Comparison of ENCODE assay signal across 13 cellular contexts in the genomic region with DNA sequence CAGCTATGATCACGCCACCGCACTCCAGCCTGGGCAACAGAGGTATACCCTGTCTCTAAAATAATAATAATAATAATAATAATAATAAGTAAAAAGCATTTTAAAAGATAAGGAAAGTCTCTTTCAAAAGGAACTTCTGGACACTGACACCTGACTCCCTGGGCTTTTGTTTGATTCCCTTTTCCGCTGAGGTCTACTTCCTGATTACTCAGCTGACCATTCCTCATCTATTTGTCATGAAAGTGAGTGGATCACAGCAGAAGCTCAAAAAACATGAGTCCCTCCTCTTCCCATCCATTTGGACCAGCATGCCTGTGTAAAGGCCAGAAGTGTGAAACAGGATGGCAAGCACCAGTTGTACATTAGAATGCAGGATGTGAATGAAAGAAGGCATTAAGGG.
A peak's percentile ranks its signal among the peaks of the same experiment; 100 is the strongest.
DNase-seq lines count a peak whose midpoint lies in the region; ATAC-seq and TF ChIP-seq lines count a peak whose summit lies in the region.
"Had no signal": no experiment of that assay in that cellular context is flagged by ENCODE, and none has a peak within 500 bp of the region (broad histone marks: within the 10 kb centered on the region; RNA-seq: fewer than 3 reads in every experiment).

No MANE protein-coding gene starts in this region.

- H3K36me3 ChIP-seq in ACC112 (ENCODE audit: insufficient read depth, low read length) = no peaks in the 10 kb centered on the region

- no peaks in the 10 kb centered on the region for H3K36me3 Mint-ChIP-seq in activated naive CD8-positive, alpha-beta T cell treated with anti-CD3 and anti-CD28 coated beads for 36 hours
- no peaks in the 10 kb centered on the region for H3K36me3 Mint-ChIP-seq in CD4-positive, alpha-beta T cell (ENCODE audit: low read depth)

- H3K4me1 ChIP-seq in ACC112 (ENCODE audit: control insufficient read depth, insufficient read depth, low read length, unreplicated experiment) = peaks cover 30% of the 10 kb centered on the region

- no peaks in the 10 kb centered on the region for H3K4me1 Mint-ChIP-seq in activated naive CD8-positive, alpha-beta T cell treated with anti-CD3 and anti-CD28 coated beads for 36 hours
- H3K4me1 Mint-ChIP-seq in CD4-positive, alpha-beta T cell (ENCODE audit: low read depth) = peaks cover 4% of the 10 kb centered on the region
- H3K4me1 Mint-ChIP-seq: activated CD4-positive, alpha-beta T cell treated with anti-CD3 and anti-CD28 coated beads for 36 hours; T-helper 17 cell had no signal

- H3K4me3 Mint-ChIP-seq in activated naive CD8-positive, alpha-beta T cell treated with anti-CD3 and anti-CD28 coated beads for 36 hours = no peak overlapping the region
- no peak overlapping the region for H3K4me3 Mint-ChIP-seq in CD4-positive, alpha-beta T cell
- H3K4me3 Mint-ChIP-seq: activated CD4-positive, alpha-beta T cell treated with anti-CD3 and anti-CD28 coated beads for 36 hours; activated T-cell treated with anti-CD3 and anti-CD28 coated beads, Interleukin-2, amount 50 U/mL, for 4 hours; T-helper 17 cell had no signal

- POLR2A ChIA-PET in CD4-positive, alpha-beta T cell (lab: Charles Lee) = no interaction called here

- peaks cover 14% of the 10 kb centered on the region for H3K27me3 Mint-ChIP-seq in activated naive CD8-positive, alpha-beta T cell treated with anti-CD3 and anti-CD28 coated beads for 36 hours
- peaks cover 23% of the 10 kb centered on the region for H3K27me3 Mint-ChIP-seq in CD4-positive, alpha-beta T cell

- in situ Hi-C loops in G401 (cut with HindIII; ENCODE audit: low sequenced_read_pairs) = no loop called here

- CTCF ChIA-PET in CD4-positive, alpha-beta T cell (lab: Charles Lee) = no interaction called here

- no peak overlapping the region for H3K4me3 ChIP-seq in ACC112 (ENCODE audit: low read depth, low read length)
- no peak overlapping the region for H3K4me3 ChIP-seq in fibroblast of pulmonary artery (replicated peaks; ENCODE audit: low read depth, low read length)
- H3K4me3 ChIP-seq: dorsolateral prefrontal cortex had no signal

- peak overlapping the region; percentile 71 for H3K27ac ChIP-seq in ACC112 (ENCODE audit: low read depth, low read length)
- H3K27ac ChIP-seq in CD4-positive, alpha-beta T cell (ENCODE audit: low read depth, low read length) = no peak overlapping the region
- H3K27ac ChIP-seq: dorsolateral prefrontal cortex had no signal

- H3K9me3 ChIP-seq in CD4-positive, alpha-beta T cell (ENCODE audit: control insufficient read depth, low read length) = no peaks in the 10 kb centered on the region

- TF ChIP-seq CTCF in fibroblast of pulmonary artery (IDR thresholded peaks at IDR 0.05; ENCODE audit: low read length, missing control alignments) = no peak
- TF ChIP-seq CTCF in CD4-positive, alpha-beta T cell (IDR thresholded peaks at IDR 0.05) = no peak

- no peaks in the 10 kb centered on the region for H3K9me3 Mint-ChIP-seq in activated naive CD8-positive, alpha-beta T cell treated with anti-CD3 and anti-CD28 coated beads for 36 hours
- H3K9me3 Mint-ChIP-seq in CD4-positive, alpha-beta T cell = no peaks in the 10 kb centered on the region
- H3K9me3 Mint-ChIP-seq: activated T-cell treated with anti-CD3 and anti-CD28 coated beads, Interleukin-2, amount 50 U/mL, for 4 hours had no signal

- H2AFZ ChIP-seq in ACC112 (ENCODE audit: low read length, unreplicated experiment) = no peak overlapping the region

- intact Hi-C loops in CD4-positive, alpha-beta T cell (cut with DNase I, micrococcal nuclease) = no loop called here

- H3K79me2 ChIP-seq in ACC112 (ENCODE audit: control insufficient read depth, insufficient read depth, low read length, unreplicated experiment) = no peaks in the 10 kb centered on the region

- peak; percentile 78 for DNase-seq in HPDE6-E6E7 (ENCODE audit: extremely low spot score)
- DNase-seq in SW 1271 (lab: John Stamatoyannopoulos, UW) = peak; percentile 6 to 48
- peak; percentile 49 for DNase-seq in fibroblast of pulmonary artery (ENCODE audit: low read depth)
- DNase-seq in activated naive CD8-positive, alpha-beta T cell treated with anti-CD3 and anti-CD28 coated beads for 36 hours = no peak
- DNase-seq in NCI-H2081 treated with DMSO at 0.1 percent for 48 hours (lab: John Stamatoyannopoulos, UW) = no peak
- DNase-seq in G401 (ENCODE audit: low spot score) = no peak
- DNase-seq in CD4-positive, alpha-beta T cell = no peak
- DNase-seq: activated CD4-positive, alpha-beta T cell treated with anti-CD3 and anti-CD28 coated beads for 36 hours; activated T-cell treated with anti-CD3 and anti-CD28 coated beads, Interleukin-2, amount 50 U/mL, for 4 hours; dorsolateral prefrontal cortex; NCI-H1092; T-helper 17 cell had no signal

- H3K27me3 ChIP-seq in ACC112 (ENCODE audit: insufficient read depth, low read length) = no peaks in the 10 kb centered on the region
- peaks cover 4% of the 10 kb centered on the region for H3K27me3 ChIP-seq in CD4-positive, alpha-beta T cell (ENCODE audit: control insufficient read depth, insufficient read depth, low read length)

- H3K27ac Mint-ChIP-seq in activated naive CD8-positive, alpha-beta T cell treated with anti-CD3 and anti-CD28 coated beads for 36 hours = no peak overlapping the region
- no peak overlapping the region for H3K27ac Mint-ChIP-seq in CD4-positive, alpha-beta T cell
- H3K27ac Mint-ChIP-seq: activated CD4-positive, alpha-beta T cell treated with anti-CD3 and anti-CD28 coated beads for 36 hours; T-helper 17 cell had no signal

- ATAC-seq in CD4-positive, alpha-beta T cell (ENCODE audit: poor library complexity) = no peak
- ATAC-seq: activated CD4-positive, alpha-beta T cell treated with anti-CD3 and anti-CD28 coated beads for 36 hours; activated T-cell treated with anti-CD3 and anti-CD28 coated beads, Interleukin-2, amount 50 U/mL, for 4 hours; T-helper 17 cell had no signal

Comparison
In these comparisons a context has a peak if more than half of its experiments do, and no peak if none do; other contexts are left out.
1. DNase-seq: peak in HPDE6-E6E7 (single experiment), SW 1271 (2 of 2) and fibroblast of pulmonary artery (single experiment); none in activated naive CD8-positive, alpha-beta T cell treated with anti-CD3 and anti-CD28 coated beads for 36 hours (single experiment), NCI-H2081 treated with DMSO at 0.1 percent for 48 hours (single experiment), G401 (single experiment) and CD4-positive, alpha-beta T cell (0 of 10).